8 cellular contexts compared by ENCODE assay signal in the genomic region with DNA sequence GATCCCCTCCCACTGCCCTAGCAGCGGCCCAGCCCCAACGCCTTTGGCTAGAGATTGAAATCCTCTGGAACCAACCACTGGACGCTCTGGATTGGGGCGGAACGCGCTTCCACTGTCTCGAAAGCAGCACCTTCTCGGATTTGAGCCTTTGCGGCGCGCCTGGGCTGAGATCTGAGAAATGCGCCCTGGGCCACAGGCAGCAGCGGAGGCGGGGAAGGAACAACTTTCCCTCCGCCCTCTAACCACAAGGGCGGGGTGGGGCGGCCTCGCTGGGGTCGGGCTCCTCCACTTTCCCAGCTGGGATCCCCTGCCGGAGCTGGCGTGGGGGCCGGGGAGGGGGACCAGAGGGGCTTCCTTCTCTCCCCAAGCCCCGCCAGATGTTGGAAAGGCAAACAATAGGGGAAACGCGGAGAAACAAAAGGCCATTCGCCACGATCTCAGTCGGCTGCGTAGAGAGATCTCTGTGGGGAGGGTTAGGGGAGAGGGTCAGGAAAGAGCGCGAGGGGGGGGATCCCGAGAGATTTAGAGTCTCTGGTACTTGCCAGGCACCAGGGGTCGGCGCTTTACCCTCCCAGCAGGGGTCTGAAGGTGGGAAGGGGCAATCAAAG. TPM values are rescaled to one million over a fixed set of nuclear protein-coding genes. Genes with fewer than 3 reads are reported as not detected.
DNase-seq lines count a peak whose midpoint lies in the region; ATAC-seq and TF ChIP-seq lines count a peak whose summit lies in the region.

No MANE protein-coding gene starts in this region.

- peak overlapping the region; percentile 95 for H3K4me3 Mint-ChIP-seq in activated naive CD8-positive, alpha-beta T cell treated with anti-CD3 and anti-CD28 coated beads, Interleukin-2, amount 10 ng/mL, durations not matched to agents 7 days and 5 days

- H3K4me1 ChIP-seq in upper lobe of right lung: peaks cover 3% of the 10 kb centered on the region

- peak overlapping the region; percentile 89 for H3K27ac ChIP-seq in upper lobe of right lung

- H3K4me1 Mint-ChIP-seq in activated naive CD8-positive, alpha-beta T cell treated with anti-CD3 and anti-CD28 coated beads, Interleukin-2, amount 10 ng/mL, durations not matched to agents 7 days and 5 days: peaks cover 12% of the 10 kb centered on the region

- peaks cover 12% of the 10 kb centered on the region for H3K27me3 Mint-ChIP-seq in activated naive CD8-positive, alpha-beta T cell treated with anti-CD3 and anti-CD28 coated beads, Interleukin-2, amount 10 ng/mL, durations not matched to agents 7 days and 5 days

- intact Hi-C loops in Right ventricle myocardium superior (cut with DNase I): loop anchor here (10.0 kb wide), 2 partner anchors 94 to 124 kb away; no protein-coding TSS in a partner anchor
- intact Hi-C loops in upper lobe of right lung (cut with DNase I): no loop called here

- peak; percentile 58 for ATAC-seq in GM18499 (IDR thresholded peaks at IDR 0.05; ENCODE audit: insufficient read depth, unreplicated experiment)
- peak; percentile 65 for ATAC-seq in HG02798 (IDR thresholded peaks at IDR 0.05; ENCODE audit: poor library complexity, unreplicated experiment)
- ATAC-seq in activated naive CD8-positive, alpha-beta T cell treated with anti-CD3 and anti-CD28 coated beads, Interleukin-2, amount 10 ng/mL, durations not matched to agents 7 days and 5 days (ENCODE audit: low read depth): peak; percentile 61
- peak; percentile 89 for ATAC-seq in Right ventricle myocardium superior (ENCODE audit: poor library complexity)
- ATAC-seq in omental fat pad (ENCODE audit: low FRiP score): peak; percentile 78
- peak; percentile 87 for ATAC-seq in upper lobe of right lung

- H3K36me3 ChIP-seq in upper lobe of right lung: no peaks in the 10 kb centered on the region

- H3K27me3 ChIP-seq in upper lobe of right lung: no peaks in the 10 kb centered on the region

- H3K36me3 Mint-ChIP-seq in activated naive CD8-positive, alpha-beta T cell treated with anti-CD3 and anti-CD28 coated beads, Interleukin-2, amount 10 ng/mL, durations not matched to agents 7 days and 5 days: peaks cover 12% of the 10 kb centered on the region

- POLR2A ChIA-PET in activated naive CD8-positive, alpha-beta T cell treated with anti-CD3 and anti-CD28 coated beads, Interleukin-2, amount 10 ng/mL, durations not matched to agents 7 days and 5 days (lab: Charles Lee): interaction anchor here (1.4 kb wide), 1 partner anchor 44 kb away, joined by 3 read pairs; no protein-coding TSS in a partner anchor

- DNase-seq in RPMI8226: peak; percentile 42
- DNase-seq in activated naive CD8-positive, alpha-beta T cell treated with anti-CD3 and anti-CD28 coated beads, Interleukin-2, amount 10 ng/mL, durations not matched to agents 7 days and 5 days: peak; percentile 76
- peak; percentile 85 for DNase-seq in Right ventricle myocardium superior
- DNase-seq in omental fat pad (ENCODE audit: low spot score): peak; percentile 45
- DNase-seq in upper lobe of right lung: peak; percentile 91
- DNase-seq in NCI-H748 treated with DMSO at 0.1 percent for 48 hours (lab: John Stamatoyannopoulos, UW): no peak

- peak overlapping the region; percentile 85 for H3K27ac Mint-ChIP-seq in activated naive CD8-positive, alpha-beta T cell treated with anti-CD3 and anti-CD28 coated beads, Interleukin-2, amount 10 ng/mL, durations not matched to agents 7 days and 5 days

- H3K9me3 Mint-ChIP-seq in activated naive CD8-positive, alpha-beta T cell treated with anti-CD3 and anti-CD28 coated beads, Interleukin-2, amount 10 ng/mL, durations not matched to agents 7 days and 5 days: no peaks in the 10 kb centered on the region

- no peaks in the 10 kb centered on the region for H3K9me3 ChIP-seq in upper lobe of right lung

- H3K4me3 ChIP-seq in upper lobe of right lung: peak overlapping the region; percentile 86

- TF ChIP-seq CTCF in omental fat pad (IDR thresholded peaks at IDR 0.05) (no peak), upper lobe of right lung (IDR thresholded peaks at IDR 0.05) (no peak)

RNA-seq across cellular contexts. Expression of gene MOB3B, which starts 1.2 kb away (rescaled TPM):
- total RNA-seq in activated naive CD8-positive, alpha-beta T cell treated with anti-CD3 and anti-CD28 coated beads, Interleukin-2, amount 10 ng/mL, durations not matched to agents 7 days and 5 days: 1 to 10 TPM; 3.2 to 3.6 TPM
- 1.5 TPM for total RNA-seq in Right ventricle myocardium superior
- 10 to 100 TPM in 1 of 4 donors, 1 to 10 TPM in 3; 7.9 to 11.5 (median 9.4) TPM for total RNA-seq in omental fat pad
- 17.8 TPM for total RNA-seq in upper lobe of right lung

RNA-seq across cellular contexts. Expression of gene IFNK, which starts 4.3 kb away (rescaled TPM):
- total RNA-seq in activated naive CD8-positive, alpha-beta T cell treated with anti-CD3 and anti-CD28 coated beads, Interleukin-2, amount 10 ng/mL, durations not matched to agents 7 days and 5 days: not detected
- total RNA-seq in Right ventricle myocardium superior (not detected), omental fat pad (not detected), upper lobe of right lung (not detected)

RNA-seq across cellular contexts. Expression of gene C9orf72, which starts 44.9 kb away (rescaled TPM):
- total RNA-seq in activated naive CD8-positive, alpha-beta T cell treated with anti-CD3 and anti-CD28 coated beads, Interleukin-2, amount 10 ng/mL, durations not matched to agents 7 days and 5 days: 10 to 100 TPM; 13.7 to 16.4 TPM
- total RNA-seq in Right ventricle myocardium superior: 20.2 TPM
- 10 to 100 TPM; 28.6 to 48.6 (median 31.2) TPM for total RNA-seq in omental fat pad
- 16.8 TPM for total RNA-seq in upper lobe of right lung
